8 cellular contexts compared by ENCODE assay signal in genomic region chr19:44754743-44755066, GRCh38. TPM values are rescaled to one million over a fixed set of nuclear protein-coding genes. Genes with fewer than 3 reads are reported as not detected.
DNase-seq lines count a peak whose midpoint lies in the region; ATAC-seq and TF ChIP-seq lines count a peak whose summit lies in the region.

No MANE protein-coding gene starts in this region.

- no peaks in the 10 kb centered on the region for H3K36me3 Mint-ChIP-seq in neural crest cell (ENCODE audit: low read depth)

- H3K36me3 ChIP-seq in BE2C: no peaks in the 10 kb centered on the region; the same call in none of the 2 replicates
- no peaks in the 10 kb centered on the region for H3K36me3 ChIP-seq in Karpas-422 (ENCODE audit: insufficient read depth, low read length)

- H3K4me1 ChIP-seq in BE2C (peaks cover 14% of the 10 kb centered on the region), Karpas-422 (ENCODE audit: low read length) (peaks cover 25% of the 10 kb centered on the region)

- ATAC-seq in GM21447 (IDR thresholded peaks at IDR 0.05; ENCODE audit: unreplicated experiment) (no peak), HG03097 (IDR thresholded peaks at IDR 0.05; ENCODE audit: low FRiP score, unreplicated experiment) (no peak)

- H4K20me1 ChIP-seq in Karpas-422 (ENCODE audit: insufficient read depth, low read depth, low read length): no peaks in the 10 kb centered on the region

- peak overlapping the region; percentile 64 for H3K4me3 Mint-ChIP-seq in neural crest cell

- peak overlapping the region; percentile 62 for H3K9ac ChIP-seq in Karpas-422 (ENCODE audit: low read length)

- DNase-seq in BE2C: no peak
- DNase-seq in Karpas-422: no peak
- no peak for DNase-seq in coronary artery (ENCODE audit: low spot score)
- DNase-seq in neural crest cell (ENCODE audit: low read depth, low spot score): no peak
- no peak for DNase-seq in NCI-H446 (lab: John Stamatoyannopoulos, UW)
- no peak for DNase-seq in NCI-H69 (lab: John Stamatoyannopoulos, UW)

- H3K4me3 ChIP-seq in BE2C (ENCODE audit: low read depth, low read length): peak overlapping the region; percentile 52
- peak overlapping the region; percentile 48 for H3K4me3 ChIP-seq in Karpas-422 (ENCODE audit: low read length)
- H3K4me3 ChIP-seq in coronary artery: peak overlapping the region; percentile 68

- H3K27me3 Mint-ChIP-seq in neural crest cell (ENCODE audit: low read depth): peaks cover 90% of the 10 kb centered on the region

- H3K9me3 Mint-ChIP-seq in neural crest cell: no peaks in the 10 kb centered on the region

- peak overlapping the region; percentile 59 for H3K4me2 ChIP-seq in Karpas-422 (ENCODE audit: low read depth, low read length, poor library complexity, severe bottlenecking)

- no peak overlapping the region for H3K27ac ChIP-seq in Karpas-422 (ENCODE audit: low read length)
- peak overlapping the region; percentile 79 to 90 for H3K27ac ChIP-seq in coronary artery

- H3K79me2 ChIP-seq in Karpas-422 (ENCODE audit: low read length): no peaks in the 10 kb centered on the region

- peak overlapping the region; percentile 96 for H2AFZ ChIP-seq in Karpas-422 (ENCODE audit: low read length)

- H3K27ac Mint-ChIP-seq in neural crest cell (ENCODE audit: unreplicated experiment): no peak overlapping the region

- TF ChIP-seq CTCF in BE2C (IDR thresholded peaks at IDR 0.05; ENCODE audit: low read depth, low read length) (no peak), coronary artery (IDR thresholded peaks at IDR 0.05) (no peak), neural crest cell (conservative IDR thresholded peaks at IDR 0.05) (no peak)

- peaks cover 23% of the 10 kb centered on the region for H3K4me1 Mint-ChIP-seq in neural crest cell

- H3K9me3 ChIP-seq in BE2C: no peaks in the 10 kb centered on the region
- no peaks in the 10 kb centered on the region for H3K9me3 ChIP-seq in Karpas-422 (ENCODE audit: low read length)

- no peaks in the 10 kb centered on the region for H3K27me3 ChIP-seq in BE2C
- H3K27me3 ChIP-seq in Karpas-422 (ENCODE audit: low read length): no peaks in the 10 kb centered on the region

- no peaks in the 10 kb centered on the region for H3K9me2 ChIP-seq in Karpas-422 (replicated peaks; ENCODE audit: insufficient read depth, low read length)

RNA-seq across cellular contexts. Expression of gene BCL3, which starts 6.2 kb away (rescaled TPM):
- 14.5 TPM for polyA plus RNA-seq in BE2C (2012; ENCODE audit: insufficient read depth, insufficient read length, low read depth)
- total RNA-seq in Karpas-422 (2014; rRNA removed; shearing (Covaris generic); ENCODE audit: low replicate concordance): 0.54 TPM in 1 of 2 replicates, not detected in the other
- total RNA-seq in neural crest cell: 2.2 TPM in 2 replicates

RNA-seq across cellular contexts. Expression of gene CBLC, which starts 23.0 kb away (rescaled TPM):
- not detected for polyA plus RNA-seq in BE2C (2012; ENCODE audit: insufficient read depth, insufficient read length, low read depth)
- total RNA-seq in Karpas-422 (2014; rRNA removed; shearing (Covaris generic); ENCODE audit: low replicate concordance): not detected in 2 replicates
- not detected in 2 replicates for total RNA-seq in neural crest cell

RNA-seq across cellular contexts. Expression of gene BCAM, which starts 54.2 kb away (rescaled TPM):
- polyA plus RNA-seq in BE2C (2012; ENCODE audit: insufficient read depth, insufficient read length, low read depth): 7.3 TPM
- not detected in 2 replicates for total RNA-seq in Karpas-422 (2014; rRNA removed; shearing (Covaris generic); ENCODE audit: low replicate concordance)
- total RNA-seq in neural crest cell: 5.3 and 5.5 TPM in 2 replicates

RNA-seq across cellular contexts. Expression of gene CEACAM16, which starts 55.8 kb away (rescaled TPM):
- polyA plus RNA-seq in BE2C (2012; ENCODE audit: insufficient read depth, insufficient read length, low read depth): 0.28 TPM
- total RNA-seq in Karpas-422 (2014; rRNA removed; shearing (Covaris generic); ENCODE audit: low replicate concordance): not detected in 2 replicates
- total RNA-seq in neural crest cell: not detected in 2 replicates
